In genomic region chr6:1611322-1611571, GRCh38 we compare ENCODE assay signal across 8 cellular contexts. TPM values are rescaled to one million over a fixed set of nuclear protein-coding genes. Genes with fewer than 3 reads are reported as not detected.
DNase-seq lines count a peak whose midpoint lies in the region; ATAC-seq and TF ChIP-seq lines count a peak whose summit lies in the region.

No MANE protein-coding gene starts in this region.

- H3K4me2 ChIP-seq in Karpas-422 (ENCODE audit: low read depth, low read length, poor library complexity, severe bottlenecking) = no peak overlapping the region

- H3K27me3 Mint-ChIP-seq in MCF 10A (ENCODE audit: insufficient read depth, unreplicated experiment) (no peaks in the 10 kb centered on the region), nephron progenitor cell (ENCODE audit: low read depth, poor library complexity) (peaks cover 49% of the 10 kb centered on the region)

- H3K36me3 ChIP-seq in Karpas-422 (ENCODE audit: insufficient read depth, low read length) = no peaks in the 10 kb centered on the region

- H3K9me3 ChIP-seq in Karpas-422 (ENCODE audit: low read length) = no peaks in the 10 kb centered on the region

- no peak overlapping the region for H2AFZ ChIP-seq in Karpas-422 (ENCODE audit: low read length)

- H3K9me2 ChIP-seq in Karpas-422 (replicated peaks; ENCODE audit: insufficient read depth, low read length) = no peaks in the 10 kb centered on the region

- intact Hi-C loops in MCF 10A (cut with micrococcal nuclease) = loop anchor here (5.0 kb wide), 1 partner anchor 181 kb away; no protein-coding TSS in a partner anchor

- in situ Hi-C loops in G401 (cut with HindIII; ENCODE audit: low sequenced_read_pairs) = no loop called here

- no peaks in the 10 kb centered on the region for H3K79me2 ChIP-seq in Karpas-422 (ENCODE audit: low read length)

- no peaks in the 10 kb centered on the region for H3K27me3 ChIP-seq in Karpas-422 (ENCODE audit: low read length)

- peak overlapping the region; percentile 92 for H3K4me3 Mint-ChIP-seq in MCF 10A (ENCODE audit: unreplicated experiment)
- peak overlapping the region; percentile 30 for H3K4me3 Mint-ChIP-seq in nephron progenitor cell

- no peaks in the 10 kb centered on the region for H3K4me1 Mint-ChIP-seq in MCF 10A (ENCODE audit: insufficient read depth, unreplicated experiment)
- H3K4me1 Mint-ChIP-seq in nephron progenitor cell = peaks cover 51% of the 10 kb centered on the region

- TF ChIP-seq CTCF in MCF 10A (IDR thresholded peaks at IDR 0.05; ENCODE audit: unreplicated experiment) = peak; percentile 26
- no peak for TF ChIP-seq CTCF in nephron progenitor cell (IDR thresholded peaks at IDR 0.05)

- POLR2A ChIA-PET in HEK293T (lab: Yijun Ruan, JAX) = interaction anchor here (0.6 to 7.0 kb wide), 14 partner anchors 9 to 256 kb away, joined by 3 to 70 read pairs (median 5); no protein-coding TSS in a partner anchor
- POLR2A ChIA-PET in MCF 10A (lab: Yijun Ruan, JAX) = interaction anchor here (0.5 to 3.8 kb wide), 20 partner anchors 13 to 1189 kb away, joined by 3 to 68 read pairs (median 4); no protein-coding TSS in a partner anchor

- H3K27ac ChIP-seq in Karpas-422 (ENCODE audit: low read length) = no peak overlapping the region

- H3K4me3 ChIP-seq in Karpas-422 (ENCODE audit: low read length) = no peak overlapping the region

- no peak for ATAC-seq in HG03097 (IDR thresholded peaks at IDR 0.05; ENCODE audit: low FRiP score, unreplicated experiment)

- CTCF ChIA-PET in HEK293T (lab: Yijun Ruan, JAX) = interaction anchor here (0.6 to 1.1 kb wide), 2 partner anchors 86 to 414 kb away, joined by 3 read pairs; no protein-coding TSS in a partner anchor
- CTCF ChIA-PET in MCF 10A (lab: Yijun Ruan, JAX) = interaction anchor here (0.8 to 3.5 kb wide), 8 partner anchors 16 to 1023 kb away, joined by 3 to 24 read pairs (median 7); no protein-coding TSS in a partner anchor

- peaks cover 2% of the 10 kb centered on the region; the same call in 1 of the 2 replicates for H3K4me1 ChIP-seq in Karpas-422 (ENCODE audit: low read length)

- H3K36me3 Mint-ChIP-seq in MCF 10A (ENCODE audit: insufficient read depth, unreplicated experiment) (peaks cover 7% of the 10 kb centered on the region), nephron progenitor cell (ENCODE audit: low read depth) (peaks cover 14% of the 10 kb centered on the region)

- no TSS peak for BruUV-seq in MCF 10A (replicated peaks; lab: Mats Ljungman, UMichigan)

- H3K27ac Mint-ChIP-seq in MCF 10A (ENCODE audit: low read depth, unreplicated experiment) (no peak overlapping the region), nephron progenitor cell (no peak overlapping the region)

- H4K20me1 ChIP-seq in Karpas-422 (ENCODE audit: insufficient read depth, low read depth, low read length) = no peaks in the 10 kb centered on the region

- no peaks in the 10 kb centered on the region for H3K9me3 Mint-ChIP-seq in MCF 10A (ENCODE audit: unreplicated experiment)
- H3K9me3 Mint-ChIP-seq in nephron progenitor cell = no peaks in the 10 kb centered on the region

- no peak overlapping the region for H3K9ac ChIP-seq in Karpas-422 (ENCODE audit: low read length)

- DNase-seq in AG20443 (ENCODE audit: low spot score) (peak; percentile 80), HEK293T (ENCODE audit: extremely low spot score) (no peak), MCF 10A (ENCODE audit: unreplicated experiment) (peak; percentile 38), nephron progenitor cell (no peak), G401 (ENCODE audit: low spot score) (no peak), NCI-H446 treated with DMSO at 0.1 percent for 48 hours (lab: John Stamatoyannopoulos, UW) (no peak), Karpas-422 (no peak)

TF ChIP-seq in HEK293T, 16 proteins besides CTCF, POLR2A, EP300 and RAD21:
- TF ChIP-seq LEF1 (IDR thresholded peaks at IDR 0.05; ENCODE audit: borderline replicate concordance) (peak; percentile 79; the same call in 1 of the 2 replicates), FOXK2 (IDR thresholded peaks at IDR 0.05) (no peak), SP1 (IDR thresholded peaks at IDR 0.05) (no peak), ZNF384 (IDR thresholded peaks at IDR 0.05) (no peak)

RNA-seq across cellular contexts. Expression of gene FOXC1, which starts 1.5 kb away (rescaled TPM):
- 16.7 and 16.8 TPM in 2 replicates for total RNA-seq in MCF 10A (2022)
- total RNA-seq in G401 (2014; rRNA removed; shearing (Covaris generic)) = 10.2 and 11.4 TPM in 2 replicates
- not detected in 2 replicates for total RNA-seq in Karpas-422 (2014; rRNA removed; shearing (Covaris generic); ENCODE audit: low replicate concordance)

Comparison
In these comparisons a context has a peak if more than half of its experiments do, and no peak if none do; other contexts are left out.
1. DNase-seq: peak in AG20443 (single experiment) and MCF 10A (single experiment); none in HEK293T (single experiment), nephron progenitor cell (single experiment), G401 (single experiment), NCI-H446 treated with DMSO at 0.1 percent for 48 hours (single experiment) and Karpas-422 (single experiment).
2. RNA of gene FOXC1, which starts 1.5 kb away (total RNA-seq): 16.7 to 16.8 TPM in MCF 10A and 10.2 to 11.4 TPM in G401; not detected in Karpas-422; every median in the first group is over 10 times any median in the second.